ENCODE assay signal across 8 cellular contexts in genomic region chr6:21846541-21847451, GRCh38.
DNase-seq lines count a peak whose midpoint lies in the region; ATAC-seq and TF ChIP-seq lines count a peak whose summit lies in the region.

No MANE protein-coding gene starts in this region.

- H3K27ac ChIP-seq in right cardiac atrium (ENCODE audit: low read length) (peak overlapping the region; percentile 16), osteoblast (ENCODE audit: low read depth, low read length) (no peak overlapping the region)

- H3K4me2 ChIP-seq in osteoblast (ENCODE audit: insufficient read depth, low read length) = no peak overlapping the region

- no peaks in the 10 kb centered on the region for H3K79me2 ChIP-seq in osteoblast (ENCODE audit: insufficient read depth, low read length)

- DNase-seq in DMS53 (lab: John Stamatoyannopoulos, UW) (peak; percentile 99), NCI-H524 (lab: John Stamatoyannopoulos, UW) (peak; percentile 80 to 91), right cardiac atrium (no peak), osteoblast (ENCODE audit: insufficient read length, low spot score, missing footprints) (no peak), RKO (ENCODE audit: low spot score) (no peak), cerebellar cortex (ENCODE audit: low spot score) (no peak)

- intact Hi-C loops in right cardiac atrium (cut with DNase I) = no loop called here

- H2AFZ ChIP-seq in osteoblast (ENCODE audit: low read length) = no peak overlapping the region

- ATAC-seq in HG02884 (IDR thresholded peaks at IDR 0.05; ENCODE audit: unreplicated experiment) (peak; percentile 50), right cardiac atrium (peak; percentile 55 to 82), GM18498 (IDR thresholded peaks at IDR 0.05; ENCODE audit: unreplicated experiment) (no peak)

- H3K4me1 ChIP-seq in right cardiac atrium (ENCODE audit: control insufficient read depth, insufficient read depth, low read length) = peaks cover 8% of the 10 kb centered on the region
- H3K4me1 ChIP-seq in osteoblast (ENCODE audit: insufficient read depth, low read length) = no peaks in the 10 kb centered on the region

- H3K27me3 ChIP-seq in right cardiac atrium (ENCODE audit: control insufficient read depth, insufficient read depth) (no peaks in the 10 kb centered on the region), osteoblast (ENCODE audit: insufficient read depth, low read length) (no peaks in the 10 kb centered on the region)

- no peaks in the 10 kb centered on the region for H4K20me1 ChIP-seq in osteoblast (ENCODE audit: insufficient read depth, low read length)

- 31% methylated on average over 12 of the region's 12 CpGs for WGBS in right cardiac atrium

- no peaks in the 10 kb centered on the region for H3K36me3 ChIP-seq in osteoblast (ENCODE audit: insufficient read depth, low read length)

- no peak for TF ChIP-seq CTCF in osteoblast (IDR thresholded peaks at IDR 0.05; ENCODE audit: extremely low read depth, low read depth, low read length)

- H3K9me3 ChIP-seq in right cardiac atrium (ENCODE audit: control insufficient read depth, low read length) (no peaks in the 10 kb centered on the region), osteoblast (ENCODE audit: low read depth, low read length) (no peaks in the 10 kb centered on the region)

- H3K4me3 ChIP-seq in right cardiac atrium (ENCODE audit: low read length) = no peak overlapping the region
- no peak overlapping the region for H3K4me3 ChIP-seq in osteoblast (ENCODE audit: insufficient read depth, low read length)

Comparison
In these comparisons a context has a peak if more than half of its experiments do, and no peak if none do; other contexts are left out.
1. DNase-seq: peak in DMS53 (single experiment) and NCI-H524 (2 of 2); none in right cardiac atrium (0 of 3), osteoblast (single experiment), RKO (single experiment) and cerebellar cortex (single experiment).